Comparison of ENCODE assay signal across 8 cellular contexts in genomic region chr2:27772804-27773203, GRCh38. TPM values are rescaled to one million over a fixed set of nuclear protein-coding genes. Genes with fewer than 3 reads are reported as not detected.
A peak's percentile ranks its signal among the peaks of the same experiment; 100 is the strongest.
DNase-seq lines count a peak whose midpoint lies in the region; ATAC-seq, FAIRE-seq and TF ChIP-seq lines count a peak whose summit lies in the region.

No MANE protein-coding gene starts in this region.

- no peak for ATAC-seq in activated T-cell treated with anti-CD3 and anti-CD28 coated beads, Interleukin-2, amount 50 U/mL, for 72 hours (replicated peaks in 1 of 2)

- no peaks in the 10 kb centered on the region for H3K9me3 Mint-ChIP-seq in activated T-cell treated with anti-CD3 and anti-CD28 coated beads, Interleukin-2, amount 50 U/mL, for 72 hours
- no peaks in the 10 kb centered on the region for H3K9me3 Mint-ChIP-seq in activated T-helper 1 cell treated with anti-CD3 and anti-CD28 coated beads, Interleukin-12 subunit alpha, Interleukin-12 subunit beta, Interleukin-2, Interleukin-4 antibody, amounts not matched to agents 30 ng/mL and 10 ng/mL and 1 ng/mL, durations not matched to agents 14 hours and 24 hours and 36 hours

- TF ChIP-seq CTCF in keratinocyte (optimal IDR thresholded peaks at IDR 0.05 in 1 of 3, IDR thresholded peaks at IDR 0.05 in 1 of 3, conservative IDR thresholded peaks at IDR 0.05 in 1 of 3; ENCODE audit: extremely low read depth in 1 of 3, insufficient read depth in 2 of 3, low read length in 3 of 3) (no peak), tibial artery (IDR thresholded peaks at IDR 0.05) (no peak)

- no peak for FAIRE-seq in keratinocyte (lab: Jason Lieb, UNC)

- H3K4me3 Mint-ChIP-seq in activated T-cell treated with anti-CD3 and anti-CD28 coated beads, Interleukin-2, amount 50 U/mL, for 72 hours, result peak overlapping the region; percentile 74 to 99
- peak overlapping the region; percentile 99 for H3K4me3 Mint-ChIP-seq in activated T-helper 1 cell treated with anti-CD3 and anti-CD28 coated beads, Interleukin-12 subunit alpha, Interleukin-12 subunit beta, Interleukin-2, Interleukin-4 antibody, amounts not matched to agents 30 ng/mL and 10 ng/mL and 1 ng/mL, durations not matched to agents 14 hours and 24 hours and 36 hours

- H3K27ac ChIP-seq in keratinocyte (ENCODE audit: control insufficient read depth, insufficient read depth, low read length), result peak overlapping the region; percentile 86
- peak overlapping the region; percentile 87 for H3K27ac ChIP-seq in tibial artery

- peaks cover 54% of the 10 kb centered on the region for H3K79me2 ChIP-seq in keratinocyte (ENCODE audit: control insufficient read depth, insufficient read depth, low read length)

- no peaks in the 10 kb centered on the region for H4K20me1 ChIP-seq in keratinocyte (ENCODE audit: control insufficient read depth, extremely low read depth, insufficient read depth, low read length)

- peak overlapping the region; percentile 64 to 82 (median 72) for H3K4me3 ChIP-seq in keratinocyte (ENCODE audit: control insufficient read depth in 2 of 3, extremely low read depth in 1 of 3, insufficient read depth in 2 of 3, low read depth in 1 of 3, low read length in 3 of 3)
- H3K4me3 ChIP-seq in tibial artery, result peak overlapping the region; percentile 65 to 72

- dilution Hi-C loops in keratinocyte (cut with MboI; ENCODE audit: extremely low pct_ligation_motif_present, low sequenced_read_pairs), result no loop called here

- H3K9ac ChIP-seq in keratinocyte (ENCODE audit: control insufficient read depth, extremely low read depth, insufficient read depth, low read length), result peak overlapping the region; percentile 88

- H3K27me3 Mint-ChIP-seq in activated T-cell treated with anti-CD3 and anti-CD28 coated beads, Interleukin-2, amount 50 U/mL, for 72 hours (ENCODE audit: low read depth), result no peaks in the 10 kb centered on the region
- no peaks in the 10 kb centered on the region for H3K27me3 Mint-ChIP-seq in activated T-helper 1 cell treated with anti-CD3 and anti-CD28 coated beads, Interleukin-12 subunit alpha, Interleukin-12 subunit beta, Interleukin-2, Interleukin-4 antibody, amounts not matched to agents 30 ng/mL and 10 ng/mL and 1 ng/mL, durations not matched to agents 14 hours and 24 hours and 36 hours (ENCODE audit: insufficient read depth)

- no peak overlapping the region for H2AFZ ChIP-seq in keratinocyte (ENCODE audit: control insufficient read depth, low read length)

- H3K9me1 ChIP-seq in keratinocyte (ENCODE audit: control insufficient read depth, extremely low read depth, insufficient read depth, low read length), result peaks cover 5% of the 10 kb centered on the region

- peaks cover 34% of the 10 kb centered on the region for H3K4me1 ChIP-seq in keratinocyte (ENCODE audit: control insufficient read depth, extremely low read depth, insufficient read depth, low read length)
- peaks cover 0 to 47% (median 39%) of the 10 kb centered on the region in 4 donors for H3K4me1 ChIP-seq in tibial artery

- no peak for DNase-seq in activated T-cell treated with anti-CD3 and anti-CD28 coated beads, Interleukin-2, amount 50 U/mL, for 72 hours
- DNase-seq in activated T-cell treated with anti-CD3 and anti-CD28 coated beads, Interleukin-2, amount 50 U/mL, for 48 hours, result no peak
- no peak for DNase-seq in activated T-helper 1 cell treated with anti-CD3 and anti-CD28 coated beads, Interleukin-12 subunit alpha, Interleukin-12 subunit beta, Interleukin-2, Interleukin-4 antibody, amounts not matched to agents 30 ng/mL and 10 ng/mL and 1 ng/mL, durations not matched to agents 14 hours and 24 hours and 36 hours (ENCODE audit: low spot score)
- no peak for DNase-seq in keratinocyte (ENCODE audit: low read depth, low spot score)
- DNase-seq in tibial artery, result no peak
- DNase-seq in NCI-H774 (lab: John Stamatoyannopoulos, UW), result no peak
- no peak for DNase-seq in NCI-H2171 (lab: John Stamatoyannopoulos, UW)
- DNase-seq in NCI-H226, result no peak

- peaks cover 0 to 22% of the 10 kb centered on the region in 2 experiments for H3K36me3 ChIP-seq in keratinocyte (ENCODE audit: control insufficient read depth in 2 of 2, extremely low read depth in 1 of 2, insufficient read depth in 2 of 2, low read length in 2 of 2)
- H3K36me3 ChIP-seq in tibial artery, result peaks cover 0 to 14% (median 10%) of the 10 kb centered on the region in 3 donors

- peak overlapping the region; percentile 80 for H3K27ac Mint-ChIP-seq in activated T-cell treated with anti-CD3 and anti-CD28 coated beads, Interleukin-2, amount 50 U/mL, for 72 hours
- H3K27ac Mint-ChIP-seq in activated T-helper 1 cell treated with anti-CD3 and anti-CD28 coated beads, Interleukin-12 subunit alpha, Interleukin-12 subunit beta, Interleukin-2, Interleukin-4 antibody, amounts not matched to agents 30 ng/mL and 10 ng/mL and 1 ng/mL, durations not matched to agents 14 hours and 24 hours and 36 hours, result no peak overlapping the region

- H3K36me3 Mint-ChIP-seq in activated T-cell treated with anti-CD3 and anti-CD28 coated beads, Interleukin-2, amount 50 U/mL, for 72 hours (ENCODE audit: insufficient read depth in 2 of 2), result peaks cover 6 to 16% of the 10 kb centered on the region in 2 donors
- H3K36me3 Mint-ChIP-seq in activated T-helper 1 cell treated with anti-CD3 and anti-CD28 coated beads, Interleukin-12 subunit alpha, Interleukin-12 subunit beta, Interleukin-2, Interleukin-4 antibody, amounts not matched to agents 30 ng/mL and 10 ng/mL and 1 ng/mL, durations not matched to agents 14 hours and 24 hours and 36 hours (ENCODE audit: low read depth), result peaks cover 24% of the 10 kb centered on the region

- peaks cover 51% of the 10 kb centered on the region for H3K4me1 Mint-ChIP-seq in activated T-cell treated with anti-CD3 and anti-CD28 coated beads, Interleukin-2, amount 50 U/mL, for 72 hours (ENCODE audit: low read depth)
- H3K4me1 Mint-ChIP-seq in activated T-helper 1 cell treated with anti-CD3 and anti-CD28 coated beads, Interleukin-12 subunit alpha, Interleukin-12 subunit beta, Interleukin-2, Interleukin-4 antibody, amounts not matched to agents 30 ng/mL and 10 ng/mL and 1 ng/mL, durations not matched to agents 14 hours and 24 hours and 36 hours (ENCODE audit: low read depth), result peaks cover 47% of the 10 kb centered on the region

- H3K4me2 ChIP-seq in keratinocyte (ENCODE audit: control insufficient read depth, extremely low read depth, insufficient read depth, low read depth, low read length), result peak overlapping the region; percentile 98

- H3K9me3 ChIP-seq in keratinocyte (ENCODE audit: control insufficient read depth, low read depth, low read length) (no peaks in the 10 kb centered on the region), tibial artery (no peaks in the 10 kb centered on the region)

- H3K27me3 ChIP-seq in keratinocyte (ENCODE audit: control insufficient read depth, extremely low read depth, insufficient read depth, low read length), result no peaks in the 10 kb centered on the region
- H3K27me3 ChIP-seq in tibial artery, result no peaks in the 10 kb centered on the region

- intact Hi-C loops in activated T-helper 1 cell treated with anti-CD3 and anti-CD28 coated beads, Interleukin-12 subunit alpha, Interleukin-12 subunit beta, Interleukin-2, Interleukin-4 antibody, amounts not matched to agents 30 ng/mL and 10 ng/mL and 1 ng/mL, durations not matched to agents 14 hours and 24 hours and 36 hours (cut with micrococcal nuclease), result no loop called here
- intact Hi-C loops in tibial artery (cut with DNase I; ENCODE audit: low total_unique reads), result loop anchor here (10.0 kb wide), 1 partner anchor 122 kb away; the partner anchor contains the start of genes BABAM2 and RBKS

RNA-seq across cellular contexts. Expression of gene MRPL33, which starts 1.3 kb away (rescaled TPM):
- 10 to 100 TPM; 61.3 to 68.1 TPM for total RNA-seq in activated T-cell treated with anti-CD3 and anti-CD28 coated beads, Interleukin-2, amount 50 U/mL, for 72 hours
- 55.4 and 55.9 TPM in 2 replicates for total RNA-seq in activated T-helper 1 cell treated with anti-CD3 and anti-CD28 coated beads, Interleukin-12 subunit alpha, Interleukin-12 subunit beta, Interleukin-2, Interleukin-4 antibody, amounts not matched to agents 30 ng/mL and 10 ng/mL and 1 ng/mL, durations not matched to agents 14 hours and 24 hours and 36 hours
- 51.9 to 110 TPM (median 94.4 TPM) in 3 replicates for polyA plus RNA-seq in keratinocyte
- 184 TPM for polyA plus RNA-seq in keratinocyte (2011; ENCODE audit: low read depth)
- 99.0 and 109 TPM in 2 replicates for polyA plus RNA-seq in keratinocyte (2011; cell fraction: cytosol; rRNA removed)
- 27.6 and 50.4 TPM in 2 replicates for polyA plus RNA-seq in keratinocyte (2011; cell fraction: nucleus; rRNA removed)
- polyA plus RNA-seq in keratinocyte (2012; ENCODE audit: low replicate concordance), result 87.9 and 140 TPM in 2 replicates
- 0.82 to 7.8 TPM (median 2.7 TPM) in 3 replicates for polyA minus RNA-seq in keratinocyte
- polyA minus RNA-seq in keratinocyte (2011; cell fraction: cytosol; rRNA and poly(A)+ RNA removed), result 10.9 TPM
- 9.3 and 11.8 TPM in 2 replicates for polyA minus RNA-seq in keratinocyte (2011; cell fraction: nucleus; rRNA and poly(A)+ RNA removed)
